In genomic region chr7:28433604-28434254, GRCh38 we compare ENCODE assay signal across 1 cellular context.
TF ChIP-seq lines count a peak whose summit lies in the region.

No MANE protein-coding gene starts in this region.

TF ChIP-seq in HEK293, 187 proteins besides CTCF, POLR2A, EP300 and RAD21 (continued from another document):
- TF ChIP-seq ZNF18 (tag by site-specific recombination; IDR thresholded peaks at IDR 0.05) = no peak
- TF ChIP-seq KLF8 (tag by site-specific recombination; IDR thresholded peaks at IDR 0.05) = no peak
- TF ChIP-seq SCRT2 (tag by site-specific recombination; IDR thresholded peaks at IDR 0.05) = 0 out of 2 replicates have a peak, but pooled peaks have one; percentile 36
- peak; percentile 46; the same call in 1 of the 2 replicates for TF ChIP-seq KLF10 (tag by site-specific recombination; IDR thresholded peaks at IDR 0.05)
- no peak for TF ChIP-seq ZNF830 (tag by site-specific recombination; IDR thresholded peaks at IDR 0.05; ENCODE audit: low read depth)
- peak; percentile 44; the same call in 1 of the 2 replicates for TF ChIP-seq ZNF843 (tag by site-specific recombination; IDR thresholded peaks at IDR 0.05)
- peak; percentile 90 for TF ChIP-seq OSR2 (tag by site-specific recombination; IDR thresholded peaks at IDR 0.05)
- TF ChIP-seq ZNF610 (tag by site-specific recombination; IDR thresholded peaks at IDR 0.05; ENCODE audit: borderline replicate concordance) = no peak
- TF ChIP-seq ZNF394 (tag by site-specific recombination; IDR thresholded peaks at IDR 0.05; ENCODE audit: borderline replicate concordance) = 0 out of 2 replicates have a peak, but pooled peaks have one; percentile 28
- TF ChIP-seq ZNF335 (tag by site-specific recombination; conservative IDR thresholded peaks at IDR 0.05) = 0 out of 2 replicates have a peak, but pooled peaks have one; percentile 16
- TF ChIP-seq ZNF366 (tag by site-specific recombination; conservative IDR thresholded peaks at IDR 0.05) = 0 out of 2 replicates have a peak, but pooled peaks have one; percentile 43
- peak; percentile 5; the same call in 1 of the 2 replicates for TF ChIP-seq ZBTB44 (tag by site-specific recombination; IDR thresholded peaks at IDR 0.05)
- TF ChIP-seq ZNF23 (tag by site-specific recombination; IDR thresholded peaks at IDR 0.05; ENCODE audit: borderline replicate concordance) = no peak
- peak; percentile 42; the same call in 1 of the 2 replicates for TF ChIP-seq ZNF341 (tag by site-specific recombination; IDR thresholded peaks at IDR 0.05; ENCODE audit: low read depth)
